ENCODE assay signal across 8 cellular contexts in the genomic region with DNA sequence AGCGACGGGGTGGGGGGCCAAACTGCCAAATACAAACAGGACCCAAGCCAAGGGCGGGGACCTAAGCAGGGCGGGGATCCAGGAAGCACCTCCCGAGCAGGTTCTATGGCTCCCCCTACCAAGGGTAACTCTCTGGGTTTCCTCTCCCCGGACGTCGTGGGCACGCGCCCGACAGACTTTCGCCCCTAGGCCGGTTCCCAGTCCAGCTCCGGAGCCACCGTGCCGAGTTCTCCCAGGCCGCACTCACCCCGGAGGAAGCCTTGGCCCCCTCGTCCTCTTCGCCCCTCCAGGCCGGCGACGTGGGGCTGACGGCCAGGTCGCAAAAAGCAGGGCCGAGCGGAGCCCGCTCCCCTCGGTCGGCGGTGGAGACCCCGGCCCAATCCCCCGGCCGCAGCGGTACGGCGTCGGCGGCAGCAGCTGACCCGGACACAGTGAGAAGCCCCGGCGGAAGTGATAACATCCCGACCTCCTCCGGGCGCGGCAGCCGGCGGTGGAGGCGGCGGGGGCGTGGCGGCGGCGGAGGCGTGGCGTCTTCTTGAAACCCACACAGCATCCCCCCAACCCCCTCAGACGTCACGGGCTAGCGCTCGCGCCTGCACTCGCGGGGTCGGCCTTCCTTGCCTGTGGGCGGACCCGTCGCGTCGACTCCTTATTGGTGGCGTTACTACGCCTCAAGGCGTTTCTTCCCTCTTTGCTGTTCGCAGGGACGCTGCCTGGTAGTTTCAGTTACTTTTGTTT. TPM values are rescaled to one million over a fixed set of nuclear protein-coding genes. Genes with fewer than 3 reads are reported as not detected.
DNase-seq lines count a peak whose midpoint lies in the region; ATAC-seq and TF ChIP-seq lines count a peak whose summit lies in the region.

A gene with protein sequence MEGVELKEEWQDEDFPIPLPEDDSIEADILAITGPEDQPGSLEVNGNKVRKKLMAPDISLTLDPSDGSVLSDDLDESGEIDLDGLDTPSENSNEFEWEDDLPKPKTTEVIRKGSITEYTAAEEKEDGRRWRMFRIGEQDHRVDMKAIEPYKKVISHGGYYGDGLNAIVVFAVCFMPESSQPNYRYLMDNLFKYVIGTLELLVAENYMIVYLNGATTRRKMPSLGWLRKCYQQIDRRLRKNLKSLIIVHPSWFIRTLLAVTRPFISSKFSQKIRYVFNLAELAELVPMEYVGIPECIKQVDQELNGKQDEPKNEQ (minus strand): TSS at position 433 of the 738 bp plus-strand sequence. CDS start 6,863 bp downstream, outside the sequence.

- peak within 1 kb of the TSS; percentile 96 for H3K27ac Mint-ChIP-seq in activated T-cell treated with anti-CD3 and anti-CD28 coated beads, Interleukin-2, amount 50 U/mL, for 24 hours

- H3K4me3 ChIP-seq in mucosa of stomach (ENCODE audit: low read length) = peak within 1 kb of the TSS; percentile 65

- TF ChIP-seq POLR2A in erythroblast (IDR thresholded peaks at IDR 0.05; ENCODE audit: low read length) = no peak

- peak; percentile 70 for ATAC-seq in GM21576 (IDR thresholded peaks at IDR 0.05; ENCODE audit: unreplicated experiment)

- H3K36me3 ChIP-seq in mucosa of stomach (ENCODE audit: control insufficient read depth, insufficient read depth, low read length) = no peaks in the 10 kb centered on the region

- no peaks in the 10 kb centered on the region for H3K27me3 ChIP-seq in mucosa of stomach (ENCODE audit: control insufficient read depth, insufficient read depth, low read length)

- no peaks in the 10 kb centered on the region for H3K27me3 Mint-ChIP-seq in activated T-cell treated with anti-CD3 and anti-CD28 coated beads, Interleukin-2, amount 50 U/mL, for 24 hours

- H3K36me3 Mint-ChIP-seq in activated T-cell treated with anti-CD3 and anti-CD28 coated beads, Interleukin-2, amount 50 U/mL, for 24 hours (ENCODE audit: low read depth) = peaks cover 47% of the 10 kb centered on the region

- in situ Hi-C loops in KBM-7 (cut with MboI; ENCODE audit: low pct_unique_long_range_greater_than_20kb, low sequenced_read_pairs) = no loop called here

- peak within 1 kb of the TSS; percentile 100 for H3K9ac ChIP-seq in mucosa of stomach (ENCODE audit: low read length)

- no peaks in the 10 kb centered on the region for H3K9me3 Mint-ChIP-seq in activated T-cell treated with anti-CD3 and anti-CD28 coated beads, Interleukin-2, amount 50 U/mL, for 24 hours

- peak within 1 kb of the TSS; percentile 91 for H3K4me3 Mint-ChIP-seq in activated T-cell treated with anti-CD3 and anti-CD28 coated beads, Interleukin-2, amount 50 U/mL, for 24 hours

- H3K4me1 ChIP-seq in mucosa of stomach (ENCODE audit: control insufficient read depth, insufficient read depth, low read length) = peaks cover 22% of the 10 kb centered on the region

- H3K9me3 ChIP-seq in mucosa of stomach (ENCODE audit: control insufficient read depth, low read length) = no peaks in the 10 kb centered on the region

- peak; percentile 97 for DNase-seq in DMS114 treated with DMSO at 0.1 percent for 48 hours (lab: John Stamatoyannopoulos, UW; ENCODE audit: unreplicated experiment)
- DNase-seq in KBM-7 = peak; percentile 99
- DNase-seq in activated T-cell treated with anti-CD3 and anti-CD28 coated beads, Interleukin-2, amount 50 U/mL, for 24 hours = peak; percentile 96
- peak; percentile 99 for DNase-seq in erythroblast (lab: John Stamatoyannopoulos, UW)
- peak; percentile 98 for DNase-seq in stimulated activated CD8-positive, alpha-beta memory T cell treated with anti-CD3 and anti-CD28 coated beads, Interleukin-7, amount 100 ng/mL, for 1 hour (ENCODE audit: low read depth in 2 of 2)

- H3K4me1 Mint-ChIP-seq in activated T-cell treated with anti-CD3 and anti-CD28 coated beads, Interleukin-2, amount 50 U/mL, for 24 hours (ENCODE audit: low read depth) = peaks cover 47% of the 10 kb centered on the region

TF ChIP-seq in PFSK-1, 5 proteins besides CTCF, POLR2A, EP300 and RAD21:
- TF ChIP-seq SIN3A (IDR thresholded peaks at IDR 0.05; ENCODE audit: borderline replicate concordance, insufficient read depth, low read length) (peak; percentile 22; the same call in 1 of the 2 replicates), FOXP2 (optimal IDR thresholded peaks at IDR 0.05; ENCODE audit: borderline replicate concordance, extremely low read depth, extremely low read length, insufficient read depth) (peak; percentile 75), TAF1 (IDR thresholded peaks at IDR 0.05; ENCODE audit: borderline replicate concordance, insufficient read depth, low read length) (peak; percentile 30; the same call in 1 of the 2 replicates), POLR2AphosphoS5 (IDR thresholded peaks at IDR 0.05; ENCODE audit: low read depth, low read length) (peak; percentile 87)
- TF ChIP-seq, protein P1, sequence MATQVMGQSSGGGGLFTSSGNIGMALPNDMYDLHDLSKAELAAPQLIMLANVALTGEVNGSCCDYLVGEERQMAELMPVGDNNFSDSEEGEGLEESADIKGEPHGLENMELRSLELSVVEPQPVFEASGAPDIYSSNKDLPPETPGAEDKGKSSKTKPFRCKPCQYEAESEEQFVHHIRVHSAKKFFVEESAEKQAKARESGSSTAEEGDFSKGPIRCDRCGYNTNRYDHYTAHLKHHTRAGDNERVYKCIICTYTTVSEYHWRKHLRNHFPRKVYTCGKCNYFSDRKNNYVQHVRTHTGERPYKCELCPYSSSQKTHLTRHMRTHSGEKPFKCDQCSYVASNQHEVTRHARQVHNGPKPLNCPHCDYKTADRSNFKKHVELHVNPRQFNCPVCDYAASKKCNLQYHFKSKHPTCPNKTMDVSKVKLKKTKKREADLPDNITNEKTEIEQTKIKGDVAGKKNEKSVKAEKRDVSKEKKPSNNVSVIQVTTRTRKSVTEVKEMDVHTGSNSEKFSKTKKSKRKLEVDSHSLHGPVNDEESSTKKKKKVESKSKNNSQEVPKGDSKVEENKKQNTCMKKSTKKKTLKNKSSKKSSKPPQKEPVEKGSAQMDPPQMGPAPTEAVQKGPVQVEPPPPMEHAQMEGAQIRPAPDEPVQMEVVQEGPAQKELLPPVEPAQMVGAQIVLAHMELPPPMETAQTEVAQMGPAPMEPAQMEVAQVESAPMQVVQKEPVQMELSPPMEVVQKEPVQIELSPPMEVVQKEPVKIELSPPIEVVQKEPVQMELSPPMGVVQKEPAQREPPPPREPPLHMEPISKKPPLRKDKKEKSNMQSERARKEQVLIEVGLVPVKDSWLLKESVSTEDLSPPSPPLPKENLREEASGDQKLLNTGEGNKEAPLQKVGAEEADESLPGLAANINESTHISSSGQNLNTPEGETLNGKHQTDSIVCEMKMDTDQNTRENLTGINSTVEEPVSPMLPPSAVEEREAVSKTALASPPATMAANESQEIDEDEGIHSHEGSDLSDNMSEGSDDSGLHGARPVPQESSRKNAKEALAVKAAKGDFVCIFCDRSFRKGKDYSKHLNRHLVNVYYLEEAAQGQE (IDR thresholded peaks at IDR 0.05; ENCODE audit: insufficient read depth in 1 of 2, low read depth in 2 of 2, low read length in 2 of 2) = no peak

RNA-seq across cellular contexts. Expression of the gene that starts here (rescaled TPM):
- polyA plus RNA-seq in PFSK-1 (2012; ENCODE audit: insufficient read length, low read depth) = 63.2 TPM

Comparison
In these comparisons a context has a peak if more than half of its experiments do, and no peak if none do; other contexts are left out.
1. Peak in every context shown above with its lines: DNase-seq, ATAC-seq and H3K4me3 ChIP-seq.